Comparison of ENCODE assay signal across 24 cellular contexts in genomic region chr17:82658796-82659452, GRCh38.
"Had no signal": no experiment of that assay in that cellular context is flagged by ENCODE, and none has a peak within 500 bp of the region (broad histone marks: within the 10 kb centered on the region; RNA-seq: fewer than 3 reads in every experiment).

No MANE protein-coding gene starts in this region.

- H3K27me3 Mint-ChIP-seq: activated CD8-positive, alpha-beta T cell treated with anti-CD3 and anti-CD28 coated beads for 36 hours; activated naive CD8-positive, alpha-beta T cell treated with anti-CD3 and anti-CD28 coated beads, Interleukin-2, amount 50 U/mL, for 24 hours had no signal

- H3K4me3 Mint-ChIP-seq: activated CD8-positive, alpha-beta T cell treated with anti-CD3 and anti-CD28 coated beads for 36 hours; activated naive CD8-positive, alpha-beta T cell treated with anti-CD3 and anti-CD28 coated beads, Interleukin-2, amount 50 U/mL, for 24 hours; activated T-cell treated with anti-CD3 and anti-CD28 coated beads, Interleukin-2, amount 50 U/mL, for 72 hours; T-helper 1 cell treated with Interleukin-12 subunit alpha and Interleukin-12 subunit beta and Interleukin-4 antibody, amounts not matched to agents 30 μg/mL and 1 μg/mL, for 36 hours had no signal

- H3K4me3 ChIP-seq: ascending aorta, body of pancreas had no signal

- DNase-seq: activated CD4-positive, alpha-beta T cell treated with anti-CD3 and anti-CD28 coated beads for 4 hours; activated CD8-positive, alpha-beta memory T cell treated with anti-CD3 and anti-CD28 coated beads, Interleukin-2, amount 50 U/mL, for 4 hours; activated CD8-positive, alpha-beta T cell treated with anti-CD3 and anti-CD28 coated beads for 36 hours; activated naive CD4-positive, alpha-beta T cell; activated naive CD8-positive, alpha-beta T cell treated with anti-CD3 and anti-CD28 coated beads, Interleukin-2, amount 50 U/mL, for 24 hours; activated T-cell treated with anti-CD3 and anti-CD28 coated beads, Interleukin-2, amount 50 U/mL, for 72 hours; amniotic stem cell; body of pancreas; central memory CD4-positive, alpha-beta T cell; KG1; NCI-H1092; NCI-H1417; NCI-H1930; NCI-H2107; NCI-H2171 treated with DMSO at 0.1 percent for 48 hours; NCI-H226; NCI-H526 treated with DMSO at 0.1 percent for 48 hours; NCI-H82; SHP77 treated with DMSO at 0.1 percent for 48 hours had no signal

- H3K36me3 Mint-ChIP-seq: activated naive CD4-positive, alpha-beta T cell treated with anti-CD3 and anti-CD28 coated beads, Interleukin-2, amount 50 U/mL, for 72 hours had no signal

- H3K27ac ChIP-seq: ascending aorta, body of pancreas had no signal

- ATAC-seq: activated CD4-positive, CD25-positive, alpha-beta regulatory T cell treated with anti-CD3 and anti-CD28 coated beads, Interleukin-2, amount 50 U/mL, for 24 hours; activated CD8-positive, alpha-beta T cell treated with anti-CD3 and anti-CD28 coated beads for 36 hours; activated naive CD4-positive, alpha-beta T cell treated with anti-CD3 and anti-CD28 coated beads, Interleukin-2, amount 50 U/mL, for 72 hours; activated naive CD8-positive, alpha-beta T cell treated with anti-CD3 and anti-CD28 coated beads, Interleukin-2, amount 50 U/mL, for 24 hours; activated T-cell treated with anti-CD3 and anti-CD28 coated beads, Interleukin-2, amount 50 U/mL, for 72 hours; body of pancreas had no signal

- H3K27ac Mint-ChIP-seq: activated CD8-positive, alpha-beta T cell treated with anti-CD3 and anti-CD28 coated beads for 36 hours; activated naive CD4-positive, alpha-beta T cell treated with anti-CD3 and anti-CD28 coated beads, Interleukin-2, amount 50 U/mL, for 72 hours; activated naive CD8-positive, alpha-beta T cell treated with anti-CD3 and anti-CD28 coated beads, Interleukin-2, amount 50 U/mL, for 24 hours; activated T-cell treated with anti-CD3 and anti-CD28 coated beads, Interleukin-2, amount 50 U/mL, for 72 hours; activated T-helper 2 cell treated with anti-CD3 and anti-CD28 coated beads, Interferon-gamma antibody, Interleukin-2, Interleukin-4, amounts not matched to agents 10 μg/mL and 5 μg/mL and 100 μg/mL, durations not matched to agents 14 hours and 24 hours and 36 hours; T-helper 1 cell treated with Interleukin-12 subunit alpha and Interleukin-12 subunit beta and Interleukin-4 antibody, amounts not matched to agents 30 μg/mL and 1 μg/mL, for 36 hours had no signal

- H3K27me3 ChIP-seq: ascending aorta, body of pancreas had no signal

- H3K4me1 Mint-ChIP-seq: activated naive CD8-positive, alpha-beta T cell treated with anti-CD3 and anti-CD28 coated beads, Interleukin-2, amount 50 U/mL, for 24 hours had no signal

- H3K4me1 ChIP-seq: ascending aorta, body of pancreas had no signal

- H3K9me3 ChIP-seq: ascending aorta, body of pancreas had no signal

- H3K9me3 Mint-ChIP-seq: activated CD8-positive, alpha-beta T cell treated with anti-CD3 and anti-CD28 coated beads for 36 hours; activated naive CD4-positive, alpha-beta T cell treated with anti-CD3 and anti-CD28 coated beads, Interleukin-2, amount 50 U/mL, for 72 hours; activated naive CD8-positive, alpha-beta T cell treated with anti-CD3 and anti-CD28 coated beads, Interleukin-2, amount 50 U/mL, for 24 hours; activated T-cell treated with anti-CD3 and anti-CD28 coated beads, Interleukin-2, amount 50 U/mL, for 72 hours; activated T-helper 2 cell treated with anti-CD3 and anti-CD28 coated beads, Interferon-gamma antibody, Interleukin-2, Interleukin-4, amounts not matched to agents 10 μg/mL and 5 μg/mL and 100 μg/mL, durations not matched to agents 14 hours and 24 hours and 36 hours; T-helper 1 cell treated with Interleukin-12 subunit alpha and Interleukin-12 subunit beta and Interleukin-4 antibody, amounts not matched to agents 30 μg/mL and 1 μg/mL, for 36 hours had no signal
